1 cellular context compared by ENCODE assay signal in genomic region chr5:149930060-149930753, GRCh38.
TF ChIP-seq lines count a peak whose summit lies in the region.

No MANE protein-coding gene starts in this region.

TF ChIP-seq in endothelial cell of umbilical vein, 7 proteins besides CTCF, POLR2A, EP300 and RAD21:
- no peak for TF ChIP-seq MAX (IDR thresholded peaks at IDR 0.05; ENCODE audit: insufficient read depth, insufficient read length)
- no peak for TF ChIP-seq FOS (IDR thresholded peaks at IDR 0.05; ENCODE audit: borderline replicate concordance, insufficient read depth, low read length)
- TF ChIP-seq GATA2 (IDR thresholded peaks at IDR 0.05; ENCODE audit: insufficient read depth, insufficient read length, low read depth, low read length) = no peak
- no peak for TF ChIP-seq POLR2AphosphoS5 (IDR thresholded peaks at IDR 0.05; ENCODE audit: insufficient read depth, low read depth, low read length)
- TF ChIP-seq EZH2 (IDR thresholded peaks at IDR 0.05; ENCODE audit: borderline replicate concordance, low read depth, low read length, severe bottlenecking) = no peak
- no peak for TF ChIP-seq JUN (IDR thresholded peaks at IDR 0.05; ENCODE audit: borderline replicate concordance, insufficient read depth, insufficient read length, low read depth)
- no peak for TF ChIP-seq MYC (IDR thresholded peaks at IDR 0.05; ENCODE audit: low read depth, low read length)
